Comparison of ENCODE assay signal across 26 cellular contexts in the genomic region with DNA sequence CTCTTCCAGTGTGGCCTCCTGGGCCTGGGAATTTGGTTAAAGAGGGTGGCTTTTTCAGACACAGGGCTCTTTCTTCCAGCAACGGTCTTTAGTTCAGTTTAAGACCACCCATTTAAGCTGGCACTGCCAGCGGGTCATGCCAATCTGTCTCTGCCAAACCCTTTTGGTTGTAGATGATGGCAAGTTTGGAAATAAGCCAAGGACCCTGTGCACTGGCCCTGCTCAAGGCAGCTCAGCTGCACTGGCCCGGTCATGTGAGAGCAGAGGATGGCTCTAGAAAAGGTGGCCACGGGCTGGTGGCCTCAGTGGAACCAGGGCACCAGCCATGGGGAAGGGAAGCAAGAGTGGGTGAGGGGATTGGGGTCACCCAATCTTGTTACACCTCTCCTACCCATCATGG.
"Had no signal": no experiment of that assay in that cellular context is flagged by ENCODE, and none has a peak within 500 bp of the region (broad histone marks: within the 10 kb centered on the region; RNA-seq: fewer than 3 reads in every experiment).

No MANE protein-coding gene starts in this region.

- ATAC-seq: activated naive CD4-positive, alpha-beta T cell treated with anti-CD3 and anti-CD28 coated beads, Interleukin-2, amount 50 U/mL, for 72 hours; activated naive CD8-positive, alpha-beta T cell treated with anti-CD3 and anti-CD28 coated beads, Interleukin-2, amount 50 U/mL, for 24 hours; body of pancreas; T-helper 17 cell had no signal

- H3K36me3 ChIP-seq: ascending aorta, MG63 had no signal

- H3K27ac ChIP-seq: ascending aorta, body of pancreas had no signal

- DNase-seq: activated B cell treated with CpG ODN at 0.5 μM for 24 hours; activated CD4-positive, alpha-beta T cell treated with anti-CD3 and anti-CD28 coated beads for 1 hour; activated CD4-positive, alpha-beta T cell treated with anti-CD3 and anti-CD28 coated beads, Interleukin-2, amount 10 ng/mL, durations not matched to agents 24 days and 14 days; activated CD4-positive, alpha-beta T cell treated with anti-CD3 and anti-CD28 coated beads, Interleukin-2, amount 50 U/mL, for 48 hours; activated naive CD4-positive, alpha-beta T cell treated with Interleukin-2 at 50 U/mL for 16 hours; activated naive CD8-positive, alpha-beta T cell treated with anti-CD3 and anti-CD28 coated beads, Interleukin-2, amount 50 U/mL, for 24 hours; activated T-cell treated with anti-CD3 and anti-CD28 coated beads, Interleukin-2, amount 50 U/mL, for 1 hour; amniotic stem cell; body of pancreas; MG63; MV-4-11; NCI-H1092 treated with DMSO at 0.1 percent for 48 hours; NCI-H1417 treated with DMSO at 0.1 percent for 48 hours; NCI-H1694; NCI-H2029; NCI-H2107; NCI-H2171 treated with DMSO at 0.1 percent for 48 hours; NCI-H226; NCI-H510A; NCI-H526 treated with DMSO at 0.1 percent for 48 hours; NCI-H82; SIG-M5; T-helper 17 cell; T-helper 9 cell had no signal

- H3K27me3 ChIP-seq: ascending aorta, body of pancreas, MG63 had no signal

- H3K4me3 ChIP-seq: ascending aorta, body of pancreas, MG63 had no signal

- H3K4me1 ChIP-seq: ascending aorta, body of pancreas had no signal

- H3K9me3 ChIP-seq: ascending aorta, body of pancreas, MG63 had no signal
